In the genomic region with DNA sequence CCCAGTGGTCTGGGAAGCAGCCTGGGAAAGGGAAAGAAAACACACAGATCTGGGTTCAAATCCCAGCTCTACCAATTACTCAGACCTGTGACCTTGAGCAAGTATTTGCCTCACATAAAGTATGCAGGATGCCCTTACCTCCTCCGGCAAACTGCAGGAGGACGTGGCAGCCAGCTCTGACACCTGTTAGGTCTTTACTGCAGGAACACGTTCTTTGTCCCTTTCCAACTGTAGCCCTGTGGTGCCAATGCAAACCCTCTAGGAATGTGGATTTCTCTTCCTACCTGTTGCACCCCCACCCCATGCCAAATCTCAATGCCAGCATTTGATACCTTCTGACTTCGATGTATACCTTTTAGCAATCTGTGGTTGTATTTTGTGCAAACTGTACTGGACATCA, we compare ENCODE assay signal across 29 cellular contexts. TPM values are rescaled to one million over a fixed set of nuclear protein-coding genes. Genes with fewer than 3 reads are reported as not detected.
DNase-seq lines count a peak whose midpoint lies in the region; ATAC-seq and TF ChIP-seq lines count a peak whose summit lies in the region.
"Had no signal": no experiment of that assay in that cellular context is flagged by ENCODE, and none has a peak within 500 bp of the region (broad histone marks: within the 10 kb centered on the region; RNA-seq: fewer than 3 reads in every experiment).

No MANE protein-coding gene starts in this region.

- TF ChIP-seq CTCF in esophagus muscularis mucosa (IDR thresholded peaks at IDR 0.05) (no peak), transverse colon (IDR thresholded peaks at IDR 0.05) (no peak), GM10248 (IDR thresholded peaks at IDR 0.05; ENCODE audit: control extremely low read depth, extremely low read depth, low read depth, missing control alignments) (no peak)

- DNase-seq in activated naive CD4-positive, alpha-beta T cell treated with anti-CD3 and anti-CD28 coated beads, Interleukin-2, amount 10 ng/mL, durations not matched to agents 7 days and 5 days: no peak
- DNase-seq in esophagus muscularis mucosa (ENCODE audit: extremely low spot score): no peak
- no peak for DNase-seq in naive thymus-derived CD4-positive, alpha-beta T cell
- no peak for DNase-seq in transverse colon
- DNase-seq in NCI-H1092 treated with DMSO at 0.1 percent for 48 hours (lab: John Stamatoyannopoulos, UW): no peak
- no peak for DNase-seq in GM10248 (ENCODE audit: extremely low spot score)
- no peak for DNase-seq in AG20443 (ENCODE audit: low spot score)
- DNase-seq: activated CD4-positive, alpha-beta T cell treated with anti-CD3 and anti-CD28 coated beads for 48 hours; activated CD8-positive, alpha-beta memory T cell treated with anti-CD3 and anti-CD28 coated beads for 24 hours; activated effector memory CD4-positive, alpha-beta T cell treated with anti-CD3 and anti-CD28 coated beads, Interleukin-2, amount 50 U/mL, for 16 hours; adrenal gland; CD8-positive, alpha-beta T cell; DMS 273 treated with DMSO at 0.1 percent for 48 hours; effector CD4-positive, alpha-beta T cell; head of caudate nucleus; IMR-90; NCI-H187; NCI-H2171 treated with DMSO at 0.1 percent for 48 hours; NCI-H524 treated with DMSO at 0.1 percent for 48 hours; ovary; retina; SIG-M5; SW 1271; T1000; WERI-Rb-1 had no signal

- POLR2A ChIA-PET in naive thymus-derived CD4-positive, alpha-beta T cell (lab: Charles Lee): no interaction called here
- POLR2A ChIA-PET in GM10248 (lab: Yijun Ruan, JAX): no interaction called here

- H3K9me3 Mint-ChIP-seq in activated naive CD4-positive, alpha-beta T cell treated with anti-CD3 and anti-CD28 coated beads, Interleukin-2, amount 50 U/mL, for 24 hours: no peaks in the 10 kb centered on the region
- H3K9me3 Mint-ChIP-seq in activated naive CD4-positive, alpha-beta T cell treated with anti-CD3 and anti-CD28 coated beads, Interleukin-2, amount 10 ng/mL, durations not matched to agents 7 days and 5 days: no peaks in the 10 kb centered on the region
- no peaks in the 10 kb centered on the region for H3K9me3 Mint-ChIP-seq in naive thymus-derived CD4-positive, alpha-beta T cell
- H3K9me3 Mint-ChIP-seq: CD8-positive, alpha-beta T cell; nephron had no signal

- CTCF ChIA-PET in activated naive CD4-positive, alpha-beta T cell treated with anti-CD3 and anti-CD28 coated beads, Interleukin-2, amount 10 ng/mL, durations not matched to agents 7 days and 5 days (lab: Charles Lee): interaction anchor here (0.7 kb wide), 1 partner anchor 262 kb away, joined by 3 read pairs; no protein-coding TSS in a partner anchor
- CTCF ChIA-PET in naive thymus-derived CD4-positive, alpha-beta T cell (lab: Charles Lee): interaction anchor here (1.5 kb wide), 1 partner anchor 10 kb away, joined by 3 read pairs; no protein-coding TSS in a partner anchor
- CTCF ChIA-PET in GM10248 (lab: Yijun Ruan, JAX): no interaction called here

- WGBS in esophagus muscularis mucosa: 83% methylated on average over 3 of the region's 4 CpGs
- 51 to 70% methylated on average over 3 to 4 of the region's 4 CpGs for WGBS in transverse colon (ENCODE audit: low coverage in 1 of 2), 2 donors

- H3K4me1 ChIP-seq in esophagus muscularis mucosa (peaks cover 81 to 98% (median 97%) of the 10 kb centered on the region in 4 donors), transverse colon (peaks cover 66 to 94% (median 90%) of the 10 kb centered on the region in 4 donors)
- H3K4me1 ChIP-seq in naive thymus-derived CD4-positive, alpha-beta T cell (ENCODE audit: control insufficient read depth in 2 of 2, insufficient read depth in 2 of 2, low read length in 2 of 2): peaks cover 36 to 38% of the 10 kb centered on the region in 2 donors

- TF ChIP-seq POLR2A in esophagus muscularis mucosa (IDR thresholded peaks at IDR 0.05; ENCODE audit: low read depth) (no peak), transverse colon (IDR thresholded peaks at IDR 0.05) (no peak)

- H3K27ac Mint-ChIP-seq in activated naive CD4-positive, alpha-beta T cell treated with anti-CD3 and anti-CD28 coated beads, Interleukin-2, amount 50 U/mL, for 24 hours: peak overlapping the region; percentile 10
- no peak overlapping the region for H3K27ac Mint-ChIP-seq in activated naive CD4-positive, alpha-beta T cell treated with anti-CD3 and anti-CD28 coated beads, Interleukin-2, amount 10 ng/mL, durations not matched to agents 7 days and 5 days
- peak overlapping the region in 7 of 9 donors; percentile 6 to 86 (median 59) for H3K27ac Mint-ChIP-seq in naive thymus-derived CD4-positive, alpha-beta T cell

- H3K27me3 Mint-ChIP-seq in activated naive CD4-positive, alpha-beta T cell treated with anti-CD3 and anti-CD28 coated beads, Interleukin-2, amount 50 U/mL, for 24 hours: no peaks in the 10 kb centered on the region
- peaks cover 3% of the 10 kb centered on the region for H3K27me3 Mint-ChIP-seq in activated naive CD4-positive, alpha-beta T cell treated with anti-CD3 and anti-CD28 coated beads, Interleukin-2, amount 10 ng/mL, durations not matched to agents 7 days and 5 days
- no peaks in the 10 kb centered on the region for H3K27me3 Mint-ChIP-seq in naive thymus-derived CD4-positive, alpha-beta T cell

- no peak overlapping the region for H3K4me3 Mint-ChIP-seq in activated naive CD4-positive, alpha-beta T cell treated with anti-CD3 and anti-CD28 coated beads, Interleukin-2, amount 50 U/mL, for 24 hours
- no peak overlapping the region for H3K4me3 Mint-ChIP-seq in activated naive CD4-positive, alpha-beta T cell treated with anti-CD3 and anti-CD28 coated beads, Interleukin-2, amount 10 ng/mL, durations not matched to agents 7 days and 5 days
- H3K4me3 Mint-ChIP-seq in naive thymus-derived CD4-positive, alpha-beta T cell: peak overlapping the region in 1 of 10 donors; percentile 6
- H3K4me3 Mint-ChIP-seq: CD8-positive, alpha-beta T cell; nephron had no signal

- H3K9me3 ChIP-seq in esophagus muscularis mucosa (no peaks in the 10 kb centered on the region), transverse colon (no peaks in the 10 kb centered on the region)
- no peaks in the 10 kb centered on the region for H3K9me3 ChIP-seq in naive thymus-derived CD4-positive, alpha-beta T cell (ENCODE audit: control insufficient read depth in 2 of 3, low read length in 3 of 3)
- H3K9me3 ChIP-seq: adrenal gland, ovary had no signal

- ATAC-seq in naive thymus-derived CD4-positive, alpha-beta T cell: no peak
- ATAC-seq: CD8-positive, alpha-beta T cell; Panc1 had no signal

- no peak overlapping the region for H3K4me3 ChIP-seq in esophagus muscularis mucosa
- no peak overlapping the region for H3K4me3 ChIP-seq in naive thymus-derived CD4-positive, alpha-beta T cell (ENCODE audit: low read length)
- no peak overlapping the region for H3K4me3 ChIP-seq in transverse colon
- H3K4me3 ChIP-seq: adrenal gland, ovary had no signal

- H3K27ac ChIP-seq in esophagus muscularis mucosa (replicated peaks in 1 of 4) (peak overlapping the region; percentile 95 to 97 (median 97)), transverse colon (peak overlapping the region; percentile 89 to 99 (median 99))
- H3K27ac ChIP-seq in naive thymus-derived CD4-positive, alpha-beta T cell (ENCODE audit: low read depth, low read length): no peak overlapping the region
- H3K27ac ChIP-seq: 22Rv1, ovary, WERI-Rb-1 had no signal

- TF ChIP-seq EP300 in esophagus muscularis mucosa (IDR thresholded peaks at IDR 0.05) (no peak), transverse colon (IDR thresholded peaks at IDR 0.05; ENCODE audit: low read depth) (no peak)

- H3K36me3 ChIP-seq in esophagus muscularis mucosa (peaks cover 0 to 24% (median 8%) of the 10 kb centered on the region in 4 donors), transverse colon (no peaks in the 10 kb centered on the region)
- peaks cover 0 to 3% (median 0%) of the 10 kb centered on the region in 3 experiments for H3K36me3 ChIP-seq in naive thymus-derived CD4-positive, alpha-beta T cell (ENCODE audit: control insufficient read depth in 2 of 3, insufficient read depth in 3 of 3, low read length in 3 of 3)
- H3K36me3 ChIP-seq: adrenal gland, ovary, WERI-Rb-1 had no signal

- H3K36me3 Mint-ChIP-seq in activated naive CD4-positive, alpha-beta T cell treated with anti-CD3 and anti-CD28 coated beads, Interleukin-2, amount 50 U/mL, for 24 hours: peaks cover under 1% of the 10 kb centered on the region
- H3K36me3 Mint-ChIP-seq in activated naive CD4-positive, alpha-beta T cell treated with anti-CD3 and anti-CD28 coated beads, Interleukin-2, amount 10 ng/mL, durations not matched to agents 7 days and 5 days: peaks cover 6% of the 10 kb centered on the region
- peaks cover 0 to 3% (median under 1%) of the 10 kb centered on the region in 5 donors for H3K36me3 Mint-ChIP-seq in naive thymus-derived CD4-positive, alpha-beta T cell

- no peaks in the 10 kb centered on the region for H3K27me3 ChIP-seq in esophagus muscularis mucosa
- no peaks in the 10 kb centered on the region for H3K27me3 ChIP-seq in naive thymus-derived CD4-positive, alpha-beta T cell (ENCODE audit: control insufficient read depth in 2 of 2, insufficient read depth in 2 of 2, low read length in 2 of 2)
- H3K27me3 ChIP-seq in transverse colon: no peaks in the 10 kb centered on the region
- H3K27me3 ChIP-seq: adrenal gland, ovary had no signal

- peaks cover 55% of the 10 kb centered on the region for H3K4me1 Mint-ChIP-seq in activated naive CD4-positive, alpha-beta T cell treated with anti-CD3 and anti-CD28 coated beads, Interleukin-2, amount 50 U/mL, for 24 hours
- peaks cover 49% of the 10 kb centered on the region for H3K4me1 Mint-ChIP-seq in activated naive CD4-positive, alpha-beta T cell treated with anti-CD3 and anti-CD28 coated beads, Interleukin-2, amount 10 ng/mL, durations not matched to agents 7 days and 5 days
- peaks cover 32 to 61% (median 43%) of the 10 kb centered on the region in 7 donors for H3K4me1 Mint-ChIP-seq in naive thymus-derived CD4-positive, alpha-beta T cell

- intact Hi-C loops in esophagus muscularis mucosa (cut with DNase I) (loop anchor here (5.0 kb wide), 1 partner anchor 172 kb away; no protein-coding TSS in a partner anchor), transverse colon (cut with DNase I; ENCODE audit: low total_unique reads) (no loop called here)
- intact Hi-C loops in naive thymus-derived CD4-positive, alpha-beta T cell (cut with micrococcal nuclease): loop anchor here (5.0 kb wide), 2 partner anchors 462 to 1367 kb away; partner anchors contain the start of gene FADD (in 1 of the 2)

- in situ Hi-C loops in transverse colon (cut with MboI; ENCODE audit: low pct_ligation_motif_present in 1 of 4, low pct_unique_long_range_greater_than_20kb in 1 of 4, low sequenced_read_pairs in 3 of 4): no loop called here

RNA-seq across cellular contexts. Expression of gene CPT1A, which starts 6.0 kb away (rescaled TPM):
- total RNA-seq in esophagus muscularis mucosa: 100 to 1,000 TPM in 2 of 4 donors, 10 to 100 TPM in 2; 36.1 to 122 (median 77.5) TPM
- total RNA-seq in naive thymus-derived CD4-positive, alpha-beta T cell: 10 to 100 TPM; 17.2 to 52.7 (median 20.5) TPM
- polyA plus RNA-seq in naive thymus-derived CD4-positive, alpha-beta T cell: 1 to 10 TPM; 2.3 to 3.5 TPM
- total RNA-seq in transverse colon: 100 to 1,000 TPM in 3 of 4 donors, 10 to 100 TPM in 1; 98.9 to 263 (median 177) TPM
